Comparison of ENCODE assay signal across 37 cellular contexts in the genomic region with DNA sequence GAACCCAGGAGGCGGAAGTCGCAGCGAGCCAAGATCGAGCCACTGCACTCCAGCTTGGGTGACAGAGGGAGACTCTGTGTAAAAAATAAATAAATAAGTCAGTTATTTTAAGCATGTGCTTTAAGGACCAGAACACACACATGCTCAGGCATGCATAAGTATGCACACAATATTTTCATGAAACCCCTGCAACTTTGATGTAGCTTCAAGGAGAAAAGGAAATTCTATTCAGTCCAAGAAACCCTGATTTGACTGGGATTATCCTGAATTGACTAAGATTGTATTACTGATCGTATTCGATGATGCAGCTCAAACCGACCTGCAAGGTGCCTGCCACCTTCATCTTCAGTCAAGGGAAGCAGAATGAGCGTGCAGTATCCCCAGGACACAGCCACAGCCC. TPM values are rescaled to one million over a fixed set of nuclear protein-coding genes. Genes with fewer than 3 reads are reported as not detected.
"Had no signal": no experiment of that assay in that cellular context is flagged by ENCODE, and none has a peak within 500 bp of the region (broad histone marks: within the 10 kb centered on the region; RNA-seq: fewer than 3 reads in every experiment).

No MANE protein-coding gene starts in this region.

- H3K27me3 Mint-ChIP-seq: activated CD4-positive, alpha-beta T cell treated with anti-CD3 and anti-CD28 coated beads, Interleukin-2, amount 10 ng/mL, durations not matched to agents 7 days and 5 days; activated CD8-positive, alpha-beta memory T cell treated with anti-CD3 and anti-CD28 coated beads, Interleukin-2, amount 10 ng/mL, durations not matched to agents 7 days and 5 days; activated naive CD8-positive, alpha-beta T cell treated with anti-CD3 and anti-CD28 coated beads, Interleukin-2, amount 10 ng/mL, durations not matched to agents 7 days and 5 days had no signal

- H3K9me3 Mint-ChIP-seq: activated CD4-positive, alpha-beta memory T cell treated with anti-CD3 and anti-CD28 coated beads, Interleukin-2, amount 10 ng/mL, durations not matched to agents 7 days and 5 days; activated CD4-positive, alpha-beta T cell treated with anti-CD3 and anti-CD28 coated beads, Interleukin-2, amount 10 ng/mL, durations not matched to agents 7 days and 5 days; activated naive CD4-positive, alpha-beta T cell treated with anti-CD3 and anti-CD28 coated beads, Interleukin-2, amount 10 ng/mL, durations not matched to agents 7 days and 5 days; activated naive CD4-positive, alpha-beta T cell treated with anti-CD3 and anti-CD28 coated beads, Interleukin-2, amount 50 U/mL, for 24 hours; activated naive CD8-positive, alpha-beta T cell treated with anti-CD3 and anti-CD28 coated beads, Interleukin-2, amount 10 ng/mL, durations not matched to agents 7 days and 5 days; activated naive CD8-positive, alpha-beta T cell treated with anti-CD3 and anti-CD28 coated beads, Interleukin-2, amount 50 U/mL, for 24 hours; activated T-cell treated with anti-CD3 and anti-CD28 coated beads, Interleukin-2, amount 50 U/mL, for 24 hours; activated T-helper 2 cell treated with anti-CD3 and anti-CD28 coated beads, Interferon-gamma antibody, Interleukin-2, Interleukin-4, amounts not matched to agents 10 μg/mL and 5 μg/mL and 100 μg/mL, durations not matched to agents 14 hours and 24 hours and 36 hours; central memory CD8-positive, alpha-beta T cell; T-cell had no signal

- H3K4me3 Mint-ChIP-seq: activated CD4-positive, alpha-beta memory T cell treated with anti-CD3 and anti-CD28 coated beads, Interleukin-2, amount 10 ng/mL, durations not matched to agents 7 days and 5 days; activated CD4-positive, alpha-beta T cell treated with anti-CD3 and anti-CD28 coated beads for 36 hours; activated CD4-positive, alpha-beta T cell treated with anti-CD3 and anti-CD28 coated beads, Interleukin-2, amount 10 ng/mL, durations not matched to agents 7 days and 5 days; activated CD8-positive, alpha-beta memory T cell treated with anti-CD3 and anti-CD28 coated beads, Interleukin-2, amount 10 ng/mL, durations not matched to agents 7 days and 5 days; activated CD8-positive, alpha-beta T cell treated with anti-CD3 and anti-CD28 coated beads, Interleukin-2, amount 10 ng/mL, durations not matched to agents 7 days and 5 days; activated naive CD4-positive, alpha-beta T cell treated with anti-CD3 and anti-CD28 coated beads, Interleukin-2, amount 10 ng/mL, durations not matched to agents 7 days and 5 days; activated naive CD4-positive, alpha-beta T cell treated with anti-CD3 and anti-CD28 coated beads, Interleukin-2, amount 50 U/mL, for 24 hours; activated naive CD8-positive, alpha-beta T cell; activated naive CD8-positive, alpha-beta T cell treated with anti-CD3 and anti-CD28 coated beads, Interleukin-2, amount 10 ng/mL, durations not matched to agents 7 days and 5 days; activated naive CD8-positive, alpha-beta T cell treated with anti-CD3 and anti-CD28 coated beads, Interleukin-2, amount 50 U/mL, for 24 hours; activated T-cell treated with anti-CD3 and anti-CD28 coated beads, Interleukin-2, amount 50 U/mL, for 24 hours; brain; central memory CD8-positive, alpha-beta T cell; T-cell; T-helper 17 cell; WTC11 had no signal

- ATAC-seq: activated CD4-positive, alpha-beta T cell treated with anti-CD3 and anti-CD28 coated beads for 36 hours; activated CD4-positive, CD25-positive, alpha-beta regulatory T cell treated with anti-CD3 and anti-CD28 coated beads, Interleukin-2, amount 50 U/mL, for 24 hours; activated CD8-positive, alpha-beta memory T cell treated with anti-CD3 and anti-CD28 coated beads, Interleukin-2, amount 10 ng/mL, durations not matched to agents 7 days and 5 days; activated CD8-positive, alpha-beta T cell treated with anti-CD3 and anti-CD28 coated beads, Interleukin-2, amount 10 ng/mL, durations not matched to agents 7 days and 5 days; activated naive CD8-positive, alpha-beta T cell treated with anti-CD3 and anti-CD28 coated beads, Interleukin-2, amount 50 U/mL, for 24 hours; T-cell; T-helper 17 cell; WTC11 had no signal

- H3K4me3 ChIP-seq: ascending aorta, cardiac muscle cell had no signal

- H3K36me3 ChIP-seq: ascending aorta, cardiac muscle cell, WERI-Rb-1 had no signal

- H3K27ac ChIP-seq: ascending aorta, cardiac muscle cell, WERI-Rb-1 had no signal

- H3K36me3 Mint-ChIP-seq: activated CD8-positive, alpha-beta memory T cell treated with anti-CD3 and anti-CD28 coated beads, Interleukin-2, amount 10 ng/mL, durations not matched to agents 7 days and 5 days; activated naive CD4-positive, alpha-beta T cell treated with anti-CD3 and anti-CD28 coated beads, Interleukin-2, amount 10 ng/mL, durations not matched to agents 7 days and 5 days; activated naive CD4-positive, alpha-beta T cell treated with anti-CD3 and anti-CD28 coated beads, Interleukin-2, amount 50 U/mL, for 24 hours; activated naive CD8-positive, alpha-beta T cell; activated naive CD8-positive, alpha-beta T cell treated with anti-CD3 and anti-CD28 coated beads, Interleukin-2, amount 10 ng/mL, durations not matched to agents 7 days and 5 days; brain; T-cell; WTC11 had no signal

- H3K4me1 Mint-ChIP-seq: activated CD4-positive, alpha-beta memory T cell treated with anti-CD3 and anti-CD28 coated beads, Interleukin-2, amount 10 ng/mL, durations not matched to agents 7 days and 5 days; activated CD4-positive, alpha-beta T cell treated with anti-CD3 and anti-CD28 coated beads for 36 hours; activated CD4-positive, alpha-beta T cell treated with anti-CD3 and anti-CD28 coated beads, Interleukin-2, amount 10 ng/mL, durations not matched to agents 7 days and 5 days; activated naive CD4-positive, alpha-beta T cell treated with anti-CD3 and anti-CD28 coated beads, Interleukin-2, amount 10 ng/mL, durations not matched to agents 7 days and 5 days; activated naive CD4-positive, alpha-beta T cell treated with anti-CD3 and anti-CD28 coated beads, Interleukin-2, amount 50 U/mL, for 24 hours; activated naive CD8-positive, alpha-beta T cell treated with anti-CD3 and anti-CD28 coated beads, Interleukin-2, amount 50 U/mL, for 24 hours; brain; central memory CD8-positive, alpha-beta T cell; T-cell; T-helper 17 cell; WTC11 had no signal

- H3K27ac Mint-ChIP-seq: activated CD4-positive, alpha-beta memory T cell treated with anti-CD3 and anti-CD28 coated beads, Interleukin-2, amount 10 ng/mL, durations not matched to agents 7 days and 5 days; activated CD4-positive, alpha-beta T cell treated with anti-CD3 and anti-CD28 coated beads for 36 hours; activated CD4-positive, alpha-beta T cell treated with anti-CD3 and anti-CD28 coated beads, Interleukin-2, amount 10 ng/mL, durations not matched to agents 7 days and 5 days; activated CD8-positive, alpha-beta memory T cell treated with anti-CD3 and anti-CD28 coated beads, Interleukin-2, amount 10 ng/mL, durations not matched to agents 7 days and 5 days; activated CD8-positive, alpha-beta T cell treated with anti-CD3 and anti-CD28 coated beads, Interleukin-2, amount 10 ng/mL, durations not matched to agents 7 days and 5 days; activated naive CD4-positive, alpha-beta T cell treated with anti-CD3 and anti-CD28 coated beads, Interleukin-2, amount 10 ng/mL, durations not matched to agents 7 days and 5 days; activated naive CD4-positive, alpha-beta T cell treated with anti-CD3 and anti-CD28 coated beads, Interleukin-2, amount 50 U/mL, for 24 hours; activated naive CD8-positive, alpha-beta T cell; activated naive CD8-positive, alpha-beta T cell treated with anti-CD3 and anti-CD28 coated beads, Interleukin-2, amount 10 ng/mL, durations not matched to agents 7 days and 5 days; activated naive CD8-positive, alpha-beta T cell treated with anti-CD3 and anti-CD28 coated beads, Interleukin-2, amount 50 U/mL, for 24 hours; activated T-cell treated with anti-CD3 and anti-CD28 coated beads, Interleukin-2, amount 50 U/mL, for 24 hours; activated T-helper 2 cell treated with anti-CD3 and anti-CD28 coated beads, Interferon-gamma antibody, Interleukin-2, Interleukin-4, amounts not matched to agents 10 μg/mL and 5 μg/mL and 100 μg/mL, durations not matched to agents 14 hours and 24 hours and 36 hours; brain; T-cell; T-helper 17 cell; WTC11 had no signal

- H3K4me1 ChIP-seq: ascending aorta had no signal

- H3K9me3 ChIP-seq: ascending aorta had no signal

- H3K27me3 ChIP-seq: ascending aorta, cardiac muscle cell had no signal

- DNase-seq: activated CD4-positive, alpha-beta memory T cell treated with anti-CD3 and anti-CD28 coated beads, Interleukin-2, amount 10 ng/mL, durations not matched to agents 7 days and 5 days; activated CD4-positive, alpha-beta T cell treated with anti-CD3 and anti-CD28 coated beads for 1 hour; activated CD4-positive, alpha-beta T cell treated with anti-CD3 and anti-CD28 coated beads for 36 hours; activated CD4-positive, alpha-beta T cell treated with anti-CD3 and anti-CD28 coated beads for 48 hours; activated CD4-positive, alpha-beta T cell treated with anti-CD3 and anti-CD28 coated beads, Interleukin-2, amount 10 ng/mL, durations not matched to agents 7 days and 5 days; activated CD4-positive, alpha-beta T cell treated with anti-CD3 and anti-CD28 coated beads, Interleukin-2, amount 50 U/mL, for 48 hours; activated CD4-positive, CD25-positive, alpha-beta regulatory T cell; activated CD8-positive, alpha-beta memory T cell treated with anti-CD3 and anti-CD28 coated beads for 24 hours; activated CD8-positive, alpha-beta memory T cell treated with anti-CD3 and anti-CD28 coated beads, Interleukin-2, amount 10 ng/mL, durations not matched to agents 7 days and 5 days; activated CD8-positive, alpha-beta memory T cell treated with anti-CD3 and anti-CD28 coated beads, Interleukin-2, amount 50 U/mL, for 48 hours; activated CD8-positive, alpha-beta T cell treated with anti-CD3 and anti-CD28 coated beads, Interleukin-2, amount 10 ng/mL, durations not matched to agents 7 days and 5 days; activated effector memory CD4-positive, alpha-beta T cell treated with Interleukin-2 at 50 U/mL for 16 hours; activated gamma-delta T cell; activated naive CD4-positive, alpha-beta T cell treated with anti-CD3 and anti-CD28 coated beads, Interleukin-2, amount 10 ng/mL, durations not matched to agents 7 days and 5 days; activated naive CD4-positive, alpha-beta T cell treated with Interleukin-2 at 50 U/mL for 16 hours; activated naive CD8-positive, alpha-beta T cell treated with anti-CD3 and anti-CD28 coated beads, Interleukin-2, amount 10 ng/mL, durations not matched to agents 7 days and 5 days; activated naive CD8-positive, alpha-beta T cell treated with anti-CD3 and anti-CD28 coated beads, Interleukin-2, amount 50 U/mL, for 24 hours; activated T-cell treated with anti-CD3 and anti-CD28 coated beads, Interleukin-2, amount 50 U/mL, for 24 hours; activated T-cell treated with anti-CD3 and anti-CD28 coated beads, Interleukin-2, amount 50 U/mL, for 48 hours; amygdala; anterior cingulate cortex; caudate nucleus; cerebellar nuclear complex; T-cell; T-helper 17 cell; WERI-Rb-1 had no signal

RNA-seq across cellular contexts. Expression of a gene that starts 0.8 kb away (rescaled TPM):
- total RNA-seq: activated CD4-positive, alpha-beta memory T cell treated with anti-CD3 and anti-CD28 coated beads, Interleukin-2, amount 10 ng/mL, durations not matched to agents 7 days and 5 days; activated CD4-positive, alpha-beta T cell treated with anti-CD3 and anti-CD28 coated beads, Interleukin-2, amount 10 ng/mL, durations not matched to agents 7 days and 5 days; activated CD8-positive, alpha-beta T cell treated with anti-CD3 and anti-CD28 coated beads, Interleukin-2, amount 10 ng/mL, durations not matched to agents 7 days and 5 days; activated naive CD8-positive, alpha-beta T cell treated with anti-CD3 and anti-CD28 coated beads, Interleukin-2, amount 10 ng/mL, durations not matched to agents 7 days and 5 days; activated T-helper 2 cell treated with anti-CD3 and anti-CD28 coated beads, Interferon-gamma antibody, Interleukin-2, Interleukin-4, amounts not matched to agents 10 μg/mL and 5 μg/mL and 100 μg/mL, durations not matched to agents 14 hours and 24 hours and 36 hours; ascending aorta; T-cell; T-helper 1 cell treated with Interleukin-12 subunit alpha and Interleukin-12 subunit beta and Interleukin-4 antibody, amounts not matched to agents 30 ng/mL and 1 ng/mL, for 36 hours; T-helper 17 cell; T-helper 2 cell treated with Interferon-gamma antibody and Interleukin-4, amounts not matched to agents 100 ng/mL and 5 ng/mL, for 36 hours had no signal
